In genomic region chr22:35397095-35397904, GRCh38 we compare ENCODE assay signal across 10 cellular contexts. TPM values are rescaled to one million over a fixed set of nuclear protein-coding genes. Genes with fewer than 3 reads are reported as not detected.
DNase-seq lines count a peak whose midpoint lies in the region; ATAC-seq and TF ChIP-seq lines count a peak whose summit lies in the region.
"Had no signal": no experiment of that assay in that cellular context is flagged by ENCODE, and none has a peak within 500 bp of the region (broad histone marks: within the 10 kb centered on the region; RNA-seq: fewer than 3 reads in every experiment).

No MANE protein-coding gene starts in this region.

- H3K27ac Mint-ChIP-seq in endothelial cell (ENCODE audit: unreplicated experiment): peak overlapping the region; percentile 98
- no peak overlapping the region for H3K27ac Mint-ChIP-seq in glutamatergic neuron (ENCODE audit: unreplicated experiment)

- H3K9me3 Mint-ChIP-seq in endothelial cell (ENCODE audit: unreplicated experiment) (no peaks in the 10 kb centered on the region), glutamatergic neuron (ENCODE audit: unreplicated experiment) (peaks cover 1% of the 10 kb centered on the region)

- no peak for ATAC-seq in HG03460 (IDR thresholded peaks at IDR 0.05; ENCODE audit: unreplicated experiment)
- no peak for ATAC-seq in HG02759 (IDR thresholded peaks at IDR 0.05; ENCODE audit: unreplicated experiment)

- no peaks in the 10 kb centered on the region for H3K27me3 ChIP-seq in neutrophil

- DNase-seq in Caki2 (ENCODE audit: low read depth) (peak; percentile 69), NB4 (ENCODE audit: low read depth) (peak; percentile 57), endothelial cell (ENCODE audit: low spot score) (no peak), iPS-NIHi7 (ENCODE audit: extremely low spot score) (no peak), glutamatergic neuron (no peak)
- DNase-seq: GOT3, NCI-H2029 treated with DMSO at 0.1 percent for 48 hours had no signal

- in situ Hi-C loops in Caki2 (cut with HindIII; ENCODE audit: low pct_unique_long_range_greater_than_20kb, low sequenced_read_pairs): no loop called here

- no peaks in the 10 kb centered on the region for H3K36me3 ChIP-seq in neutrophil

- H3K4me3 Mint-ChIP-seq in endothelial cell (ENCODE audit: unreplicated experiment) (no peak overlapping the region), glutamatergic neuron (ENCODE audit: unreplicated experiment) (no peak overlapping the region)

- H3K27ac ChIP-seq in neutrophil: peak overlapping the region; percentile 46

- peaks cover 12% of the 10 kb centered on the region for H3K27me3 Mint-ChIP-seq in endothelial cell (ENCODE audit: unreplicated experiment)
- H3K27me3 Mint-ChIP-seq in glutamatergic neuron (ENCODE audit: unreplicated experiment): peaks cover 6% of the 10 kb centered on the region

- H3K9me3 ChIP-seq in neutrophil: no peaks in the 10 kb centered on the region

- H3K4me1 ChIP-seq in neutrophil (ENCODE audit: control insufficient read depth in 1 of 2, insufficient read depth in 1 of 2, low read depth in 1 of 2, low read length in 1 of 2): peaks cover 13 to 25% of the 10 kb centered on the region in 2 experiments

- TF ChIP-seq CTCF in NB4 (IDR thresholded peaks at IDR 0.05; ENCODE audit: low read depth, low read length) (no peak), endothelial cell (IDR thresholded peaks at IDR 0.05; ENCODE audit: unreplicated experiment) (no peak), neutrophil (IDR thresholded peaks at IDR 0.05) (no peak), glutamatergic neuron (IDR thresholded peaks at IDR 0.05; ENCODE audit: partially characterized antibody, unreplicated experiment) (no peak)

- H3K4me3 ChIP-seq in NB4 (ENCODE audit: low read depth, low read length) (no peak overlapping the region), neutrophil (ENCODE audit: low read depth in 1 of 2, low read length in 1 of 2) (no peak overlapping the region)

- TF ChIP-seq POLR2A in NB4 (IDR thresholded peaks at IDR 0.05; ENCODE audit: extremely low read depth, insufficient read length): no peak

- H3K4me1 Mint-ChIP-seq in endothelial cell (ENCODE audit: unreplicated experiment) (peaks cover 24% of the 10 kb centered on the region), glutamatergic neuron (ENCODE audit: low read depth, unreplicated experiment) (no peaks in the 10 kb centered on the region)

- H3K36me3 Mint-ChIP-seq in endothelial cell (ENCODE audit: low read depth, unreplicated experiment): no peaks in the 10 kb centered on the region
- H3K36me3 Mint-ChIP-seq in glutamatergic neuron (ENCODE audit: unreplicated experiment): no peaks in the 10 kb centered on the region

RNA-seq across cellular contexts. Expression of gene MCM5, which starts 2.6 kb away (rescaled TPM):
- total RNA-seq in Caki2 (2014; rRNA removed; shearing (Covaris generic); ENCODE audit: low replicate concordance): 134 and 177 TPM in 2 replicates
- 80.9 TPM for total RNA-seq in endothelial cell (ENCODE audit: unreplicated experiment)
- total RNA-seq in glutamatergic neuron (ENCODE audit: unreplicated experiment): 28.3 TPM

RNA-seq across cellular contexts. Expression of gene HMOX1, which starts 16.4 kb away (rescaled TPM):
- 118 and 167 TPM in 2 replicates for total RNA-seq in Caki2 (2014; rRNA removed; shearing (Covaris generic); ENCODE audit: low replicate concordance)
- 17.5 TPM for total RNA-seq in endothelial cell (ENCODE audit: unreplicated experiment)
- 14.9 TPM for total RNA-seq in glutamatergic neuron (ENCODE audit: unreplicated experiment)

Comparison
In these comparisons a context has a peak if more than half of its experiments do, and no peak if none do; other contexts are left out.
1. DNase-seq: peak in Caki2 (single experiment) and NB4 (single experiment); none in endothelial cell (single experiment), iPS-NIHi7 (single experiment) and glutamatergic neuron (single experiment).